Comparison of ENCODE assay signal across 8 cellular contexts in genomic region chr13:113864303-113864890, GRCh38. TPM values are rescaled to one million over a fixed set of nuclear protein-coding genes. Genes with fewer than 3 reads are reported as not detected.
DNase-seq lines count a peak whose midpoint lies in the region; ATAC-seq and TF ChIP-seq lines count a peak whose summit lies in the region.

No MANE protein-coding gene starts in this region.

- peak; percentile 39 for DNase-seq in fibroblast of villous mesenchyme (ENCODE audit: low read depth)
- no peak for DNase-seq in retinal pigment epithelial cell (ENCODE audit: low read depth)
- DNase-seq in 8988T = no peak
- DNase-seq in NOMO-1 treated with dmso at 0.1 percent for 144 hours (lab: John Stamatoyannopoulos, UW; ENCODE audit: unreplicated experiment) = no peak
- DNase-seq in caudate nucleus (lab: John Stamatoyannopoulos, UW) = no peak
- DNase-seq in central memory CD4-positive, alpha-beta T cell = no peak

- TF ChIP-seq CTCF in fibroblast of villous mesenchyme (IDR thresholded peaks at IDR 0.05; ENCODE audit: insufficient read depth, low read depth, low read length) (no peak), retinal pigment epithelial cell (conservative IDR thresholded peaks at IDR 0.05; ENCODE audit: low read depth, low read length) (no peak)

- no peaks in the 10 kb centered on the region for H3K9me3 ChIP-seq in ES-I3 (ENCODE audit: control insufficient read depth, insufficient read depth, low read length)

- no peaks in the 10 kb centered on the region for H3K36me3 ChIP-seq in ES-I3 (ENCODE audit: insufficient read depth, low read length)

- H3K4me3 ChIP-seq in fibroblast of villous mesenchyme (ENCODE audit: low read depth, low read length) = peak overlapping the region; percentile 88
- H3K4me3 ChIP-seq in retinal pigment epithelial cell (ENCODE audit: low read length) = peak overlapping the region; percentile 72

- ATAC-seq in SK-N-SH treated with all-trans-retinoic acid at 6 μM for 48 hours = peak; percentile 7; the same call in 2 of the 3 replicates

- H3K4me1 ChIP-seq in ES-I3 (ENCODE audit: insufficient read depth, low read length) = peaks cover 23% of the 10 kb centered on the region

- H3K9ac ChIP-seq in ES-I3 (ENCODE audit: low read depth, low read length) = peak overlapping the region; percentile 43; the same call in 1 of the 2 replicates

- no peak overlapping the region for H3K27ac ChIP-seq in caudate nucleus (ENCODE audit: low read depth, low read length)

TF ChIP-seq in SK-N-SH treated with all-trans-retinoic acid at 6 μM for 48 hours, 23 proteins besides CTCF, POLR2A, EP300 and RAD21:
- TF ChIP-seq CSRNP3 (CRISPR knock-in tag; IDR thresholded peaks at IDR 0.05) = no peak
- TF ChIP-seq ZC3H10 (CRISPR knock-in tag; IDR thresholded peaks at IDR 0.05) = no peak
- no peak for TF ChIP-seq TSHZ2 (CRISPR knock-in tag; IDR thresholded peaks at IDR 0.05)
- TF ChIP-seq GLIS3 (CRISPR knock-in tag; IDR thresholded peaks at IDR 0.05) = no peak
- TF ChIP-seq ZFP3 (CRISPR knock-in tag; IDR thresholded peaks at IDR 0.05) = no peak
- TF ChIP-seq CREB5 (CRISPR knock-in tag; IDR thresholded peaks at IDR 0.05; ENCODE audit: low read depth) = no peak
- TF ChIP-seq CSDC2 (CRISPR knock-in tag; IDR thresholded peaks at IDR 0.05) = no peak
- no peak for TF ChIP-seq ZFP30 (CRISPR knock-in tag; IDR thresholded peaks at IDR 0.05)
TF ChIP-seq in SK-N-SH treated with all-trans-retinoic acid at 6 μM for 48 hours: peak in this region for 0.

RNA-seq across cellular contexts. Expression of gene GAS6, which starts 0.5 kb away (rescaled TPM):
- total RNA-seq in fibroblast of villous mesenchyme = 172 and 216 TPM in 2 replicates
